ENCODE assay signal across 8 cellular contexts in genomic region chr4:174405923-174406322, GRCh38.
"Had no signal": no experiment of that assay in that cellular context is flagged by ENCODE, and none has a peak within 500 bp of the region (broad histone marks: within the 10 kb centered on the region; RNA-seq: fewer than 3 reads in every experiment).

No MANE protein-coding gene starts in this region.

- H3K4me3 Mint-ChIP-seq: HFFc6, IgD-negative memory B cell had no signal

- H3K4me3 ChIP-seq: GM23248, HAP-1 had no signal

- H3K9me3 Mint-ChIP-seq: HFFc6 had no signal

- H3K36me3 Mint-ChIP-seq: IgD-negative memory B cell had no signal

- H3K27ac ChIP-seq: GM23248, HL-60 had no signal

- H3K27me3 Mint-ChIP-seq: IgD-negative memory B cell had no signal

- DNase-seq: GM23248, GOT3, H7, HFFc6, KBM-7 had no signal

- H3K36me3 ChIP-seq: HAP-1 had no signal

- H3K4me1 Mint-ChIP-seq: IgD-negative memory B cell had no signal

- H3K27ac Mint-ChIP-seq: HFFc6, IgD-negative memory B cell had no signal

- H3K9me3 ChIP-seq: HAP-1 had no signal
